In the genomic region with DNA sequence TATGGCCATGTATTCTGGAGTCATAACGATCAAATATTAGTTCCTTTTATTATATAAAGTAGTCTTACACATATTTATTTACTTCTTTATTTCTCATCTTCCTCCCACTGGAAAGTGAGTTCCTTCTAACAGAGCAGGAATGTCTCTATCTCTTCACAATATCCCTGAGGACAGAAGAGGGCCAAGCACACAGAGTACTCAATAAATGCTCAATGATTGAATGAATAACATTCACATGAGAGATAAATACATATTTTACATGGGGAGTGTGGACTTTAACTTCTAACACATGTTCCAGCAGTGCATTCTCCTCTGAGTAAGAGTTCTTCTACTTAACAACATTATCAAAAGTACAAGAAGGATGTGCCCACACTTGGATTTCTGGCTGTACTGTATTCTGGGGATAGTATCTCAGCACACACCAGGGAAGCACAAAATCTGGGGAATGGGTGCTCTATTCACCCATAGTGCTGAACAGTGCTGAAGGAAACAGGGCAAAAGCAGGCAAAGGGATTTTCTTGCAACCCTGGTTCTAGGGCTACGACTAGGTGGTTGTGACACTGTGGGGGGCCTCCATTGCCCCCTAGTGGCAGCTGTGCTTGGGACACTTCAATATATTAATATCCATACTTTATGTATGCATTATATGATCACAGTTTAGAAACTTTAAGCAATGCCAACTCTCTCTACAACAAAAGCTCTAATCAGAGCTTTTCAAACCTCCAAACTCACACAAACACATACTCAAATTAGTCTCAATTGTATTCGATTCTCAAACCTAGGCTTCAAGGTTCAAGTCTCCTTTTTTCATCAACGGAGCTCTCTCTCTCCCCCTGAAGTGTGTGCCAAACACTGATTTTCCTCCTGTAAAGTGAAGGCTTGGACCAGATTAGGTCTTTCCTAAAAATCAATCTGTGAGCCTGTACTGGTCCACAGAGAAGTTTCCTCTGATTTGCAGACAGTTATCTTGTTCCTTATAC, we compare ENCODE assay signal across 9 cellular contexts.
A peak's percentile ranks its signal among the peaks of the same experiment; 100 is the strongest.
DNase-seq lines count a peak whose midpoint lies in the region; TF ChIP-seq lines count a peak whose summit lies in the region.
"Had no signal": no experiment of that assay in that cellular context is flagged by ENCODE, and none has a peak within 500 bp of the region (broad histone marks: within the 10 kb centered on the region; RNA-seq: fewer than 3 reads in every experiment).

No MANE protein-coding gene starts in this region.

- H3K27me3 Mint-ChIP-seq in mesothelial cell of epicardium (ENCODE audit: low read depth) = no peaks in the 10 kb centered on the region

- TF ChIP-seq CTCF in coronary artery (IDR thresholded peaks at IDR 0.05) (peak; percentile 42), mesothelial cell of epicardium (IDR thresholded peaks at IDR 0.05; ENCODE audit: unreplicated experiment) (peak; percentile 81)

- no peak overlapping the region for H3K4me3 ChIP-seq in coronary artery
- H3K4me3 ChIP-seq: BLaER1 had no signal

- peak; percentile 13 to 51 (median 25) for DNase-seq in NCI-H1417 (lab: John Stamatoyannopoulos, UW)
- DNase-seq in NCI-H1417 treated with DMSO at 0.1 percent for 48 hours (lab: John Stamatoyannopoulos, UW) = no peak
- DNase-seq in H4 (ENCODE audit: low spot score) = peak; percentile 17
- peak; percentile 49 to 62 for DNase-seq in Kasumi-1 (lab: John Stamatoyannopoulos, UW)
- peak; percentile 27 to 42 for DNase-seq in activated CD4-positive, alpha-beta T cell treated with anti-CD3 and anti-CD28 coated beads for 24 hours (ENCODE audit: low read depth in 2 of 2)
- no peak for DNase-seq in coronary artery (ENCODE audit: low spot score)
- DNase-seq in mesothelial cell of epicardium (ENCODE audit: low spot score in 2 of 2, unreplicated experiment in 2 of 2) = peak in 1 of 2 experiments; percentile 64
- peak; percentile 26 for DNase-seq in stimulated activated CD8-positive, alpha-beta memory T cell treated with anti-CD3 and anti-CD28 coated beads, Interleukin-7, amount 100 ng/mL, for 24 hours (ENCODE audit: low read depth)

- no peak overlapping the region for H3K4me3 Mint-ChIP-seq in mesothelial cell of epicardium

- no peaks in the 10 kb centered on the region for H3K36me3 Mint-ChIP-seq in mesothelial cell of epicardium

- H3K4me1 Mint-ChIP-seq in mesothelial cell of epicardium = no peaks in the 10 kb centered on the region

- H3K9me3 Mint-ChIP-seq in mesothelial cell of epicardium = no peaks in the 10 kb centered on the region

- H3K27ac ChIP-seq in coronary artery = no peak overlapping the region
- H3K27ac ChIP-seq: BLaER1 had no signal

- no peak overlapping the region for H3K27ac Mint-ChIP-seq in mesothelial cell of epicardium

Comparison
In these comparisons a context has a peak if more than half of its experiments do, and no peak if none do; other contexts are left out.
1. DNase-seq: peak in NCI-H1417 (3 of 3), H4 (single experiment), Kasumi-1 (2 of 2), activated CD4-positive, alpha-beta T cell treated with anti-CD3 and anti-CD28 coated beads for 24 hours (2 of 2) and stimulated activated CD8-positive, alpha-beta memory T cell treated with anti-CD3 and anti-CD28 coated beads, Interleukin-7, amount 100 ng/mL, for 24 hours (single experiment); none in NCI-H1417 treated with DMSO at 0.1 percent for 48 hours (single experiment) and coronary artery (single experiment).